2 cellular contexts compared by ENCODE assay signal in genomic region chr3:79184226-79184625, GRCh38.
TF ChIP-seq lines count a peak whose summit lies in the region.

No MANE protein-coding gene starts in this region.

TF ChIP-seq in GM23338, 12 proteins besides CTCF, POLR2A, EP300 and RAD21:
- TF ChIP-seq ETS1 (IDR thresholded peaks at IDR 0.05) = no peak

TF ChIP-seq in H1, 55 proteins besides CTCF, POLR2A, EP300 and RAD21 (continued from another document):
- no peak for TF ChIP-seq E2F6 (IDR thresholded peaks at IDR 0.05)
- TF ChIP-seq CEBPB (IDR thresholded peaks at IDR 0.05; ENCODE audit: low read depth, low read length) = no peak
- TF ChIP-seq CREB1 (IDR thresholded peaks at IDR 0.05) = no peak
- no peak for TF ChIP-seq HDAC6 (IDR thresholded peaks at IDR 0.05; ENCODE audit: low read depth, low read length)
- no peak for TF ChIP-seq SRF (IDR thresholded peaks at IDR 0.05; ENCODE audit: low read depth, low read length)
- no peak for TF ChIP-seq ATF3 (IDR thresholded peaks at IDR 0.05; ENCODE audit: insufficient read depth, low read depth, low read length)
- no peak for TF ChIP-seq CHD2 (IDR thresholded peaks at IDR 0.05; ENCODE audit: low read length)
- TF ChIP-seq TCF12 (IDR thresholded peaks at IDR 0.05; ENCODE audit: low read depth, low read length) = no peak
- no peak for TF ChIP-seq MAFK (IDR thresholded peaks at IDR 0.05; ENCODE audit: low read depth, low read length)
- TF ChIP-seq SUZ12 (IDR thresholded peaks at IDR 0.05; ENCODE audit: low read length) = no peak
